1 cellular context compared by ENCODE assay signal in genomic region chr1:22450421-22451021, GRCh38.
A peak's percentile ranks its signal among the peaks of the same experiment; 100 is the strongest.
TF ChIP-seq lines count a peak whose summit lies in the region.

No MANE protein-coding gene starts in this region.

TF ChIP-seq in HepG2, 621 proteins besides CTCF, POLR2A, EP300 and RAD21 (continued from another document and continues in another):
- TF ChIP-seq AKNA (CRISPR knock-in tag; IDR thresholded peaks at IDR 0.05; ENCODE audit: borderline replicate concordance) (no peak), ZNF562 (CRISPR knock-in tag; IDR thresholded peaks at IDR 0.05; ENCODE audit: borderline replicate concordance) (no peak), TRAFD1 (CRISPR knock-in tag; IDR thresholded peaks at IDR 0.05; ENCODE audit: borderline replicate concordance) (peak; percentile 69; the same call in 1 of the 2 replicates), JDP2 (CRISPR knock-in tag; IDR thresholded peaks at IDR 0.05; ENCODE audit: borderline replicate concordance) (no peak), ZBED4 (CRISPR knock-in tag; IDR thresholded peaks at IDR 0.05; ENCODE audit: borderline replicate concordance) (no peak), ZNF281 (CRISPR knock-in tag; IDR thresholded peaks at IDR 0.05; ENCODE audit: borderline replicate concordance) (no peak), MTF1 (CRISPR knock-in tag; IDR thresholded peaks at IDR 0.05) (no peak), HNF4A (CRISPR knock-in tag; IDR thresholded peaks at IDR 0.05) (peak; percentile 75), NFRKB (IDR thresholded peaks at IDR 0.05) (no peak), GABPB1 (CRISPR knock-in tag; IDR thresholded peaks at IDR 0.05) (no peak), ATF7-NPFF (CRISPR knock-in tag; IDR thresholded peaks at IDR 0.05; ENCODE audit: low read depth) (no peak), KAT2B (IDR thresholded peaks at IDR 0.05; ENCODE audit: borderline replicate concordance, low read depth, low read length) (peak; percentile 16; the same call in 1 of the 2 replicates), POLR2AphosphoS5 (IDR thresholded peaks at IDR 0.05; ENCODE audit: low read depth, low read length) (no peak; the same call in 1 of the 2 replicates), ZNF121 (CRISPR knock-in tag; IDR thresholded peaks at IDR 0.05) (no peak), ZSCAN31 (CRISPR knock-in tag; IDR thresholded peaks at IDR 0.05; ENCODE audit: low read depth) (no peak), SIX4 (CRISPR knock-in tag; IDR thresholded peaks at IDR 0.05) (no peak), DMAP1 (CRISPR knock-in tag; IDR thresholded peaks at IDR 0.05) (no peak), ZNF552 (CRISPR knock-in tag; IDR thresholded peaks at IDR 0.05; ENCODE audit: borderline replicate concordance) (no peak), ZFYVE20 (CRISPR knock-in tag; IDR thresholded peaks at IDR 0.05; ENCODE audit: borderline replicate concordance, low read depth) (no peak), ZNF234 (CRISPR knock-in tag; conservative IDR thresholded peaks at IDR 0.05) (no peak), KIAA2018 (CRISPR knock-in tag; IDR thresholded peaks at IDR 0.05; ENCODE audit: borderline replicate concordance) (no peak), RFX5 (IDR thresholded peaks at IDR 0.05; ENCODE audit: low read depth, low read length) (no peak), ZNF639 (CRISPR knock-in tag; conservative IDR thresholded peaks at IDR 0.05) (no peak), CAMTA2 (CRISPR knock-in tag; IDR thresholded peaks at IDR 0.05; ENCODE audit: borderline replicate concordance) (no peak), ZNF784 (CRISPR knock-in tag; IDR thresholded peaks at IDR 0.05; ENCODE audit: borderline replicate concordance) (no peak; the same call in 1 of the 2 replicates), TP53 (CRISPR knock-in tag; conservative IDR thresholded peaks at IDR 0.05) (no peak), ONECUT2 (CRISPR knock-in tag; IDR thresholded peaks at IDR 0.05) (no peak), THAP8 (CRISPR knock-in tag; IDR thresholded peaks at IDR 0.05; ENCODE audit: borderline replicate concordance) (no peak), ERF (CRISPR knock-in tag; IDR thresholded peaks at IDR 0.05) (no peak), ZNF510 (CRISPR knock-in tag; IDR thresholded peaks at IDR 0.05; ENCODE audit: low read depth) (0 out of 2 replicates have a peak, but pooled peaks have one; percentile 54), EED (CRISPR knock-in tag; IDR thresholded peaks at IDR 0.05) (no peak), ZNF383 (CRISPR knock-in tag; IDR thresholded peaks at IDR 0.05; ENCODE audit: borderline replicate concordance) (no peak)
